In the genomic region with DNA sequence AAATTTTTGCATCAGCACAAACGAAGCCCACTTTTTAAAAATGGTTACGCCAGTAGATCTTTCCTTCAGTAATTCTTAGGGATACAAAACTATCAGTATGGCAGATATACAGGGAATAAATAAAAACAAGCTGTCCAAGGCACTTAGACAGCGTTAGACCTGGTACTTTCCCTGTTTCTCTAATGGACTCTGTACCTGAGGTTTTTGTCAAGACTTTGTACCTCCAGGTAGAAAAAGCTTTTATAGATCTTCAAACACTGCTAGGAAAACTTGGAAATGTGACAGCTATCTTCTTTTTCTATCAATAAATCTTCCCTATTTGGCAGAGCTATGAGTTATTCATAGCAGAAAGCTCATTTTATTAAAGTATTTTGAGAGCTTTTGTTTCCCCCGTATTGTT, we compare ENCODE assay signal across 23 cellular contexts.
"Had no signal": no experiment of that assay in that cellular context is flagged by ENCODE, and none has a peak within 500 bp of the region (broad histone marks: within the 10 kb centered on the region; RNA-seq: fewer than 3 reads in every experiment).

No MANE protein-coding gene starts in this region.

- H3K4me3 ChIP-seq: adrenal gland, MG63 had no signal

- DNase-seq: activated CD4-positive, alpha-beta T cell treated with anti-CD3 and anti-CD28 coated beads for 4 hours; activated CD8-positive, alpha-beta memory T cell treated with anti-CD3 and anti-CD28 coated beads, Interleukin-2, amount 50 U/mL, for 4 hours; activated CD8-positive, alpha-beta T cell treated with anti-CD3 and anti-CD28 coated beads for 36 hours; activated naive CD4-positive, alpha-beta T cell treated with anti-CD3 and anti-CD28 coated beads, Interleukin-2, amount 50 U/mL, for 16 hours; activated naive CD8-positive, alpha-beta T cell treated with anti-CD3 and anti-CD28 coated beads, Interleukin-2, amount 10 ng/mL, durations not matched to agents 7 days and 5 days; activated T-cell treated with anti-CD3 and anti-CD28 coated beads, Interleukin-2, amount 50 U/mL, for 72 hours; adrenal gland; anterior cingulate cortex; MG63; NCI-H1092 treated with DMSO at 0.1 percent for 48 hours; NCI-H1417 treated with DMSO at 0.1 percent for 48 hours; NCI-H1694; NCI-H2029; NCI-H2107; NCI-H2171 treated with DMSO at 0.1 percent for 48 hours; NCI-H226; NCI-H510A; NCI-H526 treated with DMSO at 0.1 percent for 48 hours; NCI-H82; T-helper 1 cell had no signal

- H3K9ac ChIP-seq: SK-N-SH had no signal

- H3K9me3 ChIP-seq: adrenal gland, MG63, SK-N-SH had no signal

- H3K9me3 Mint-ChIP-seq: activated CD8-positive, alpha-beta T cell treated with anti-CD3 and anti-CD28 coated beads for 36 hours; activated naive CD8-positive, alpha-beta T cell treated with anti-CD3 and anti-CD28 coated beads, Interleukin-2, amount 10 ng/mL, durations not matched to agents 7 days and 5 days; activated T-helper 2 cell treated with anti-CD3 and anti-CD28 coated beads, Interferon-gamma antibody, Interleukin-2, Interleukin-4, amounts not matched to agents 10 μg/mL and 5 μg/mL and 100 μg/mL, durations not matched to agents 14 hours and 24 hours and 36 hours had no signal

- H3K4me3 Mint-ChIP-seq: activated CD8-positive, alpha-beta T cell treated with anti-CD3 and anti-CD28 coated beads for 36 hours; activated naive CD8-positive, alpha-beta T cell treated with anti-CD3 and anti-CD28 coated beads, Interleukin-2, amount 10 ng/mL, durations not matched to agents 7 days and 5 days; activated T-cell treated with anti-CD3 and anti-CD28 coated beads, Interleukin-2, amount 50 U/mL, for 72 hours had no signal

- H3K4me2 ChIP-seq: SK-N-SH had no signal

- H3K36me3 Mint-ChIP-seq: activated naive CD8-positive, alpha-beta T cell treated with anti-CD3 and anti-CD28 coated beads, Interleukin-2, amount 10 ng/mL, durations not matched to agents 7 days and 5 days had no signal

- H3K4me1 Mint-ChIP-seq: activated naive CD8-positive, alpha-beta T cell treated with anti-CD3 and anti-CD28 coated beads, Interleukin-2, amount 10 ng/mL, durations not matched to agents 7 days and 5 days had no signal

- H3K27ac ChIP-seq: adrenal gland, VCaP had no signal

- H3K27me3 ChIP-seq: adrenal gland, MG63 had no signal

- ATAC-seq: activated CD8-positive, alpha-beta T cell treated with anti-CD3 and anti-CD28 coated beads for 36 hours; activated T-cell treated with anti-CD3 and anti-CD28 coated beads, Interleukin-2, amount 50 U/mL, for 72 hours had no signal

- H3K27ac Mint-ChIP-seq: activated CD8-positive, alpha-beta T cell treated with anti-CD3 and anti-CD28 coated beads for 36 hours; activated naive CD8-positive, alpha-beta T cell treated with anti-CD3 and anti-CD28 coated beads, Interleukin-2, amount 10 ng/mL, durations not matched to agents 7 days and 5 days; activated T-cell treated with anti-CD3 and anti-CD28 coated beads, Interleukin-2, amount 50 U/mL, for 72 hours; activated T-helper 2 cell treated with anti-CD3 and anti-CD28 coated beads, Interferon-gamma antibody, Interleukin-2, Interleukin-4, amounts not matched to agents 10 μg/mL and 5 μg/mL and 100 μg/mL, durations not matched to agents 14 hours and 24 hours and 36 hours had no signal

- H3K36me3 ChIP-seq: adrenal gland, MG63 had no signal

- H3K27me3 Mint-ChIP-seq: activated CD8-positive, alpha-beta T cell treated with anti-CD3 and anti-CD28 coated beads for 36 hours; activated naive CD8-positive, alpha-beta T cell treated with anti-CD3 and anti-CD28 coated beads, Interleukin-2, amount 10 ng/mL, durations not matched to agents 7 days and 5 days had no signal
